21 cellular contexts compared by ENCODE assay signal in the genomic region with DNA sequence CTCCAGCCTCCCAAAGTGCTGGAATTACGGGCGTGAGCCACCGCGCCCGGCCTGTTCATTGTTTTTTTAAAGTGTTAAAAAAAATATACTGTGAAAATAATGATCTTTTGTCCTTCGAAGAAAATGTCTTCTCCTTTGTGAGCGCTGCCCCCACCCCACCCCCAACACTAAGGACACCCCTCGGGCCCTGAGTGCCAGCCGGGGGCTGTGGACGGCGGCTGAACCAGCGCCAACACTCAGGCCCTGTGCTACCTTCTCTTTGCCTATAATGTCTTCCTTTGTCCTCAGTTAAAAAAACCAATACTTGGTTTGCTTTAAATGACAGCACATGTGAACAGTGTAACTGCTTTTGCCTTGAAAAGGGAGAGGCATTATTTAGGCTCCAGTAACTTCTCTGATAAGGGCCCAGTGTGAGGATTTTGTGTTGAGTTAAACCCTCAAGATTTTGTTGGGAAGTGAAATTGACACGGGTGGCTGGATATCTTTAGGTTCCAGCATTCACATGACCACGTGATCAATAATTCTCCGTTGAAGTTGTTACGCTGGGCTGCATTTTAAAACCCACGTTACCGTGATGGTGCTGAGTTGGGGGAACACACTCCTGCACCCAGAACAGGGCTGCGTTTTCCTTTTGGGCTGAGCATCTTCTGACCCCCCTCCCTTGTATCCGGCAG. TPM values are rescaled to one million over a fixed set of nuclear protein-coding genes. Genes with fewer than 3 reads are reported as not detected.
A peak's percentile ranks its signal among the peaks of the same experiment; 100 is the strongest.
DNase-seq lines count a peak whose midpoint lies in the region; ATAC-seq and TF ChIP-seq lines count a peak whose summit lies in the region.
"Had no signal": no experiment of that assay in that cellular context is flagged by ENCODE, and none has a peak within 500 bp of the region (broad histone marks: within the 10 kb centered on the region; RNA-seq: fewer than 3 reads in every experiment).

No MANE protein-coding gene starts in this region.

- no peaks in the 10 kb centered on the region for H3K36me3 ChIP-seq in testis (ENCODE audit: low read depth, missing control alignments)

- H3K4me1 Mint-ChIP-seq in natural killer cell, result peaks cover 27 to 37% of the 10 kb centered on the region in 2 donors
- peaks cover 14 to 23% of the 10 kb centered on the region in 2 donors for H3K4me1 Mint-ChIP-seq in natural killer cell treated with Interleukin-12 subunit alpha and Interleukin-12 subunit beta and Interleukin-15 and Interleukin-18, amount 100 ng/mL, for 72 hours (ENCODE audit: low read depth in 2 of 2)
- peaks cover 13% of the 10 kb centered on the region for H3K4me1 Mint-ChIP-seq in brain
- H3K4me1 Mint-ChIP-seq in naive B cell, result peaks cover 0 to 18% (median 6%) of the 10 kb centered on the region in 3 donors
- H3K4me1 Mint-ChIP-seq: H9 had no signal

- H3K4me3 ChIP-seq in testis, result no peak overlapping the region

- TF ChIP-seq POLR2A in testis (IDR thresholded peaks at IDR 0.05), result no peak

- H3K36me3 Mint-ChIP-seq in natural killer cell, result no peaks in the 10 kb centered on the region
- peaks cover 4% of the 10 kb centered on the region for H3K36me3 Mint-ChIP-seq in natural killer cell treated with Interleukin-12 subunit alpha and Interleukin-12 subunit beta and Interleukin-15 and Interleukin-18, amount 100 ng/mL, for 72 hours
- H3K36me3 Mint-ChIP-seq in brain, result peaks cover 42% of the 10 kb centered on the region
- H3K36me3 Mint-ChIP-seq in naive B cell, result peaks cover 0 to 4% of the 10 kb centered on the region in 2 donors

- WGBS in testis, 2 donors, result 73 to 78% methylated on average over 20 of the region's 20 CpGs

- H3K4me1 ChIP-seq in testis (peaks cover 24% of the 10 kb centered on the region), foreskin keratinocyte (no peaks in the 10 kb centered on the region)

- H3K4me3 Mint-ChIP-seq in natural killer cell, result peak overlapping the region; percentile 77
- H3K4me3 Mint-ChIP-seq in natural killer cell treated with Interleukin-12 subunit alpha and Interleukin-12 subunit beta and Interleukin-15 and Interleukin-18, amount 100 ng/mL, for 72 hours, result no peak overlapping the region
- H3K4me3 Mint-ChIP-seq in brain, result peak overlapping the region in 1 of 5 experiments; percentile 27
- H3K4me3 Mint-ChIP-seq in naive B cell, result peak overlapping the region in 1 of 8 donors; percentile 54
- H3K4me3 Mint-ChIP-seq: H9, HFFc6 had no signal

- no peaks in the 10 kb centered on the region for H3K9me3 Mint-ChIP-seq in natural killer cell
- no peaks in the 10 kb centered on the region for H3K9me3 Mint-ChIP-seq in natural killer cell treated with Interleukin-12 subunit alpha and Interleukin-12 subunit beta and Interleukin-15 and Interleukin-18, amount 100 ng/mL, for 72 hours
- H3K9me3 Mint-ChIP-seq in brain, result no peaks in the 10 kb centered on the region
- H3K9me3 Mint-ChIP-seq in naive B cell, result no peaks in the 10 kb centered on the region
- H3K9me3 Mint-ChIP-seq: H9, HFFc6 had no signal

- intact Hi-C loops in natural killer cell (cut with micrococcal nuclease), result no loop called here
- intact Hi-C loops in testis (cut with DNase I; ENCODE audit: low total_unique reads), result no loop called here

- no peak for ATAC-seq in natural killer cell
- no peak for ATAC-seq in natural killer cell treated with Interleukin-12 subunit alpha and Interleukin-12 subunit beta and Interleukin-15 and Interleukin-18, amount 100 ng/mL, for 72 hours
- ATAC-seq in naive B cell (ENCODE audit: low read depth in 2 of 2), result no peak
- ATAC-seq in foreskin keratinocyte, result no peak

- TF ChIP-seq CTCF in natural killer cell (IDR thresholded peaks at IDR 0.05) (no peak), brain (conservative IDR thresholded peaks at IDR 0.05) (no peak), testis (IDR thresholded peaks at IDR 0.05) (no peak), foreskin keratinocyte (conservative IDR thresholded peaks at IDR 0.05) (no peak)

- H3K27ac ChIP-seq in testis (peak overlapping the region in 1 of 2 donors; percentile 48), foreskin keratinocyte (no peak overlapping the region)
- H3K27ac ChIP-seq: HL-60 had no signal

- H3K27ac Mint-ChIP-seq in natural killer cell (peak overlapping the region; percentile 88), brain (peak overlapping the region; percentile 24 to 89 (median 81)), naive B cell (peak overlapping the region in 4 of 6 donors; percentile 21 to 75 (median 66))
- H3K27ac Mint-ChIP-seq in natural killer cell treated with Interleukin-12 subunit alpha and Interleukin-12 subunit beta and Interleukin-15 and Interleukin-18, amount 100 ng/mL, for 72 hours, result peak overlapping the region in 1 of 2 donors; percentile 36
- H3K27ac Mint-ChIP-seq: H9, HFFc6 had no signal

- H3K27me3 Mint-ChIP-seq in natural killer cell (ENCODE audit: low read depth in 2 of 2), result no peaks in the 10 kb centered on the region
- H3K27me3 Mint-ChIP-seq in natural killer cell treated with Interleukin-12 subunit alpha and Interleukin-12 subunit beta and Interleukin-15 and Interleukin-18, amount 100 ng/mL, for 72 hours, result no peaks in the 10 kb centered on the region
- no peaks in the 10 kb centered on the region for H3K27me3 Mint-ChIP-seq in brain
- H3K27me3 Mint-ChIP-seq in naive B cell, result no peaks in the 10 kb centered on the region

- DNase-seq in natural killer cell (no peak), naive B cell (no peak), testis (peak; percentile 65), DMS153 treated with DMSO at 0.1 percent for 48 hours (lab: John Stamatoyannopoulos, UW; ENCODE audit: unreplicated experiment) (no peak), foreskin keratinocyte (no peak)
- no peak for DNase-seq in natural killer cell treated with Interleukin-12 subunit alpha and Interleukin-12 subunit beta and Interleukin-15 and Interleukin-18, amount 100 ng/mL, for 72 hours (ENCODE audit: low spot score)
- no peak for DNase-seq in effector CD8-positive, alpha-beta T cell (lab: John Stamatoyannopoulos, UW)
- DNase-seq: 8988T, AML-193, COR-L47, DMS79 treated with DMSO at 0.1 percent for 48 hours, H9, HFFc6, KG1, NCI-H1092, NCI-H1436, NCI-H1930, NCI-H524 treated with DMSO at 0.1 percent for 48 hours, Right ventricle myocardium superior had no signal

- H3K27me3 ChIP-seq in testis (no peaks in the 10 kb centered on the region), foreskin keratinocyte (no peaks in the 10 kb centered on the region)

- no peaks in the 10 kb centered on the region for H3K9me3 ChIP-seq in testis

RNA-seq across cellular contexts. Expression of gene ADRM1, which starts 9.5 kb away (rescaled TPM):
- 10 to 100 TPM; 81.4 to 88.4 (median 84.6) TPM for total RNA-seq in natural killer cell
- total RNA-seq in natural killer cell treated with Interleukin-12 subunit alpha and Interleukin-12 subunit beta and Interleukin-15 and Interleukin-18, amount 100 ng/mL, for 72 hours, result 100 to 1,000 TPM; 171 to 178 TPM
- 170 TPM for polyA plus RNA-seq in brain (ENCODE audit: insufficient read depth, low read depth, low replicate concordance)
- 100 to 1,000 TPM in 2 of 6 donors, 10 to 100 TPM in 4; 75.6 to 111 (median 89.0) TPM for polyA plus RNA-seq in naive B cell (ENCODE audit: low read depth in 6 of 6)
- 100 to 1,000 TPM; 283 to 286 TPM for total RNA-seq in testis
- polyA plus RNA-seq in testis (ENCODE audit: insufficient read depth, low read depth, low replicate concordance), result 191 TPM
- total RNA-seq in foreskin keratinocyte, result 176 and 180 TPM in 2 replicates
- polyA plus RNA-seq in foreskin keratinocyte, result 223 and 226 TPM in 2 replicates

RNA-seq across cellular contexts. Expression of gene OSBPL2, which starts 54.9 kb away (rescaled TPM):
- total RNA-seq in natural killer cell (100 to 1,000 TPM in 2 of 3 donors, 10 to 100 TPM in 1; 77.9 to 112 (median 104) TPM), testis (10 to 100 TPM; 49.8 to 57.2 TPM), foreskin keratinocyte (21.8 and 26.2 TPM in 2 replicates)
- 10 to 100 TPM; 38.7 to 47.7 TPM for total RNA-seq in natural killer cell treated with Interleukin-12 subunit alpha and Interleukin-12 subunit beta and Interleukin-15 and Interleukin-18, amount 100 ng/mL, for 72 hours
- polyA plus RNA-seq in brain (ENCODE audit: insufficient read depth, low read depth, low replicate concordance) (54.9 TPM), naive B cell (ENCODE audit: low read depth in 6 of 6) (10 to 100 TPM; 15.8 to 29.5 (median 17.7) TPM), testis (ENCODE audit: insufficient read depth, low read depth, low replicate concordance) (48.5 TPM), foreskin keratinocyte (13.0 and 13.2 TPM in 2 replicates)
